ENCODE assay signal across 1 cellular context in the genomic region with DNA sequence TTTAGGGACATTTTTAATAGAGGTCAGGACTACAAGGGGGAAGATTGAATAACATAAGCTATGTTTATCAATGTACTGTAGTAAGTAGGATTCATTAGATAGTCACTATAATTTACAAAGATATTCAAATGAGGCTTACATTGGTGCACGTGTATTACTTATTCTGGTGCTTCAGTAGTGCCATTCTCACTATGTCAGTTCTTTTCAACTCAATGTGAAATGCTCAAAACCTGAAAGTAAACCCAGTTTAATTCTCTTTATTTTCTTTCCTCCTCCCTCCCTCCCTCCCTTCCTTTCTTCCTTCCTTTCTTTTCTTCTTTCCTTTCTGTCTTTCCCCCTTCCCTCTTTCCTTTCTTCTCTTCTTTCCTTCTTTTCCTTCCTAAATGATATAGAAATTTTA.
A peak's percentile ranks its signal among the peaks of the same experiment; 100 is the strongest.
TF ChIP-seq lines count a peak whose summit lies in the region.

No MANE protein-coding gene starts in this region.

TF ChIP-seq in HEK293, 187 proteins besides CTCF, POLR2A, EP300 and RAD21 (continued from another document):
- TF ChIP-seq, protein P1, sequence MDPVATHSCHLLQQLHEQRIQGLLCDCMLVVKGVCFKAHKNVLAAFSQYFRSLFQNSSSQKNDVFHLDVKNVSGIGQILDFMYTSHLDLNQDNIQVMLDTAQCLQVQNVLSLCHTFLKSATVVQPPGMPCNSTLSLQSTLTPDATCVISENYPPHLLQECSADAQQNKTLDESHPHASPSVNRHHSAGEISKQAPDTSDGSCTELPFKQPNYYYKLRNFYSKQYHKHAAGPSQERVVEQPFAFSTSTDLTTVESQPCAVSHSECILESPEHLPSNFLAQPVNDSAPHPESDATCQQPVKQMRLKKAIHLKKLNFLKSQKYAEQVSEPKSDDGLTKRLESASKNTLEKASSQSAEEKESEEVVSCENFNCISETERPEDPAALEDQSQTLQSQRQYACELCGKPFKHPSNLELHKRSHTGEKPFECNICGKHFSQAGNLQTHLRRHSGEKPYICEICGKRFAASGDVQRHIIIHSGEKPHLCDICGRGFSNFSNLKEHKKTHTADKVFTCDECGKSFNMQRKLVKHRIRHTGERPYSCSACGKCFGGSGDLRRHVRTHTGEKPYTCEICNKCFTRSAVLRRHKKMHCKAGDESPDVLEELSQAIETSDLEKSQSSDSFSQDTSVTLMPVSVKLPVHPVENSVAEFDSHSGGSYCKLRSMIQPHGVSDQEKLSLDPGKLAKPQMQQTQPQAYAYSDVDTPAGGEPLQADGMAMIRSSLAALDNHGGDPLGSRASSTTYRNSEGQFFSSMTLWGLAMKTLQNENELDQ (tag by site-specific recombination; IDR thresholded peaks at IDR 0.05; ENCODE audit: low read depth) = no peak
- TF ChIP-seq ZBTB20 (tag by site-specific recombination; IDR thresholded peaks at IDR 0.05) (no peak), ZNF530 (tag by site-specific recombination; IDR thresholded peaks at IDR 0.05; ENCODE audit: low read depth) (no peak), ZNF157 (tag by site-specific recombination; IDR thresholded peaks at IDR 0.05) (no peak), ZNF629 (tag by site-specific recombination; IDR thresholded peaks at IDR 0.05) (no peak), ZNF366 (tag by site-specific recombination; conservative IDR thresholded peaks at IDR 0.05) (peak; percentile 36; the same call in 1 of the 2 replicates)
- TF ChIP-seq, protein P2, sequence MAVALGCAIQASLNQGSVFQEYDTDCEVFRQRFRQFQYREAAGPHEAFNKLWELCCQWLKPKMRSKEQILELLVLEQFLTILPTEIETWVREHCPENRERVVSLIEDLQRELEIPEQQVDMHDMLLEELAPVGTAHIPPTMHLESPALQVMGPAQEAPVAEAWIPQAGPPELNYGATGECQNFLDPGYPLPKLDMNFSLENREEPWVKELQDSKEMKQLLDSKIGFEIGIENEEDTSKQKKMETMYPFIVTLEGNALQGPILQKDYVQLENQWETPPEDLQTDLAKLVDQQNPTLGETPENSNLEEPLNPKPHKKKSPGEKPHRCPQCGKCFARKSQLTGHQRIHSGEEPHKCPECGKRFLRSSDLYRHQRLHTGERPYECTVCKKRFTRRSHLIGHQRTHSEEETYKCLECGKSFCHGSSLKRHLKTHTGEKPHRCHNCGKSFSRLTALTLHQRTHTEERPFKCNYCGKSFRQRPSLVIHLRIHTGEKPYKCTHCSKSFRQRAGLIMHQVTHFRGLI (tag by site-specific recombination; IDR thresholded peaks at IDR 0.05) = no peak
- TF ChIP-seq, protein P3, sequence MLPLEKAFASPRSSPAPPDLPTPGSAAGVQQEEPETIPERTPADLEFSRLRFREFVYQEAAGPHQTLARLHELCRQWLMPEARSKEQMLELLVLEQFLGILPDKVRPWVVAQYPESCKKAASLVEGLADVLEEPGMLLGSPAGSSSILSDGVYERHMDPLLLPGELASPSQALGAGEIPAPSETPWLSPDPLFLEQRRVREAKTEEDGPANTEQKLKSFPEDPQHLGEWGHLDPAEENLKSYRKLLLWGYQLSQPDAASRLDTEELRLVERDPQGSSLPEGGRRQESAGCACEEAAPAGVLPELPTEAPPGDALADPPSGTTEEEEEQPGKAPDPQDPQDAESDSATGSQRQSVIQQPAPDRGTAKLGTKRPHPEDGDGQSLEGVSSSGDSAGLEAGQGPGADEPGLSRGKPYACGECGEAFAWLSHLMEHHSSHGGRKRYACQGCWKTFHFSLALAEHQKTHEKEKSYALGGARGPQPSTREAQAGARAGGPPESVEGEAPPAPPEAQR (tag by site-specific recombination; IDR thresholded peaks at IDR 0.05) = no peak
